Comparison of ENCODE assay signal across 8 cellular contexts in the genomic region with DNA sequence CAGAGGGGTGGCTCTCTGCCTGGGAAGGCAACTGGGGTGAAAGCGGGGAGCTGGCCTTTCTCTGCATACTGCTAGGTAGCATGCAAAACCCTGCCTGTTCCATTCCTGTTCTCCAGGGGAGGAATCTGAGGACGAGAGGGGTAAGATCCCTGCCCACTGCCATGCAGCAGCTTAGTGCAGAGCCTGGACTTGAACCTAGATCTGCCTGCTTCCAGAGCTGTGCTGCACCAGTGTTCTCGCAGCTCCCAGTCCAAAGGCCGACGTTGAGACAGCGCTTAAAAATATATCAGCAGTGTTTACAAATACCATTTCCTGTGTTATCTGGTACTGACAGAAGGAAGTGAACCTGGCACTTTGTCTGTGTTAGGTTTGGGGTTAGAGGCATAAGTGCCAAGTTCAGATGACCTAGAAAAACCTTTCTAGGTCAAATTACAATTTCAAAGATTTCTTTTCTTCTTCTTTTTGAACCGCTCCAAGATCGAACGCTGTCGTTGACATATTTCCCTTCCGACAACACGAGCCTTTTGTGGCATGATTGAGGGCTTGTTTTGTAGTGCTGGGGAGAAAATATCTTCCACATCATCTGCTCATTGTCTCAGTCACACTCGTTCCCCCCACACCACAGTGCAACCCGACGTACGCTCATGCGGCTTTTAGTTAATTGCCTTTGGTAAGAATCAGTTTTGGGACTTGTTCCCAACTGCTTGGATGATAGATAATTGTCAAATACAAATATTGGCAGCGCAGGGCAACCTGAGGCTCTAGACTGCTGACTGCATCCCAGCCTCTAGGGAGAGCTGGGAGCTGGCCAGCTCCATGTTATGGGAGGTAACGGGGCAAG. TPM values are rescaled to one million over a fixed set of nuclear protein-coding genes. Genes with fewer than 3 reads are reported as not detected.
DNase-seq lines count a peak whose midpoint lies in the region; ATAC-seq and TF ChIP-seq lines count a peak whose summit lies in the region.

No MANE protein-coding gene starts in this region.

- H3K27me3 ChIP-seq in AG04450 (ENCODE audit: control insufficient read depth, insufficient read depth, low read length) = no peaks in the 10 kb centered on the region

- CTCF ChIA-PET in AG04450 (lab: Charles Lee) (interaction anchor here (0.8 to 1.0 kb wide), 3 partner anchors 11 to 211 kb away, joined by 3 read pairs; no protein-coding TSS in a partner anchor), RWPE1 (lab: Yijun Ruan, JAX) (interaction anchor here (0.7 to 0.9 kb wide), 2 partner anchors 11 to 74 kb away, joined by 3 read pairs; no protein-coding TSS in a partner anchor)

- 0 out of 2 replicates have a peak, but pooled peaks have one; percentile 16 for TF ChIP-seq CTCF in AG04450 (IDR thresholded peaks at IDR 0.05; ENCODE audit: low read depth, low read length)
- no peak for TF ChIP-seq CTCF in fibroblast of the aortic adventitia (IDR thresholded peaks at IDR 0.05; ENCODE audit: insufficient read depth, low read length)
- no peak for TF ChIP-seq CTCF in RWPE1 (conservative IDR thresholded peaks at IDR 0.05; ENCODE audit: low read depth)

- DNase-seq in AG04450 (ENCODE audit: low read depth, low spot score) (no peak), RPMI7951 (ENCODE audit: low read depth) (peak; percentile 48), fibroblast of the aortic adventitia (ENCODE audit: low read depth) (peak; percentile 53), RWPE1 (ENCODE audit: low spot score) (no peak), epidermal melanocyte (ENCODE audit: insufficient read length, low spot score) (no peak), AML-193 (lab: John Stamatoyannopoulos, UW) (no peak)

- no peaks in the 10 kb centered on the region for H3K9me3 ChIP-seq in AG04450 (ENCODE audit: control insufficient read depth, insufficient read depth, low read length)

- ATAC-seq in GM18520 (IDR thresholded peaks at IDR 0.05; ENCODE audit: unreplicated experiment) = peak; percentile 39
- no peak for ATAC-seq in GM21576 (IDR thresholded peaks at IDR 0.05; ENCODE audit: unreplicated experiment)

- POLR2A ChIA-PET in AG04450 (lab: Yijun Ruan, JAX) = interaction anchor here (0.6 kb wide), 1 partner anchor 20 kb away, joined by 3 read pairs; no protein-coding TSS in a partner anchor
- POLR2A ChIA-PET in RWPE1 (lab: Yijun Ruan, JAX; ENCODE audit: low non-redundant PET) = no interaction called here

- no peak overlapping the region for H3K27ac ChIP-seq in AG04450 (ENCODE audit: low read depth, low read length)
- no peak overlapping the region for H3K27ac ChIP-seq in RWPE1

- H3K4me3 ChIP-seq in AG04450 (ENCODE audit: low read depth, low read length) = no peak overlapping the region
- no peak overlapping the region for H3K4me3 ChIP-seq in fibroblast of the aortic adventitia (ENCODE audit: low read depth, low read length)

RNA-seq across cellular contexts. Expression of gene TOX2, which starts 44.6 kb away (rescaled TPM):
- 10.6 and 14.3 TPM in 2 replicates for polyA plus RNA-seq in AG04450 (2011; rRNA removed)
- polyA minus RNA-seq in AG04450 (2011; rRNA and poly(A)+ RNA removed) = 9.9 and 10.8 TPM in 2 replicates
- total RNA-seq in RPMI7951 (2014; rRNA removed; shearing (Covaris generic)) = 24.7 and 25.4 TPM in 2 replicates
- 0.74 and 5.2 TPM in 2 replicates for total RNA-seq in fibroblast of the aortic adventitia (ENCODE audit: low replicate concordance)

Comparison
In these comparisons a context has a peak if more than half of its experiments do, and no peak if none do; other contexts are left out.
1. DNase-seq: peak in RPMI7951 (single experiment) and fibroblast of the aortic adventitia (single experiment); none in AG04450 (single experiment), RWPE1 (single experiment), epidermal melanocyte (single experiment) and AML-193 (0 of 2).